In genomic region chr11:2268911-2269600, GRCh38 we compare ENCODE assay signal across 9 cellular contexts. TPM values are rescaled to one million over a fixed set of nuclear protein-coding genes. Genes with fewer than 3 reads are reported as not detected.
A peak's percentile ranks its signal among the peaks of the same experiment; 100 is the strongest.
DNase-seq lines count a peak whose midpoint lies in the region; ATAC-seq lines count a peak whose summit lies in the region.
"Had no signal": no experiment of that assay in that cellular context is flagged by ENCODE, and none has a peak within 500 bp of the region (broad histone marks: within the 10 kb centered on the region; RNA-seq: fewer than 3 reads in every experiment).

No MANE protein-coding gene starts in this region.

- H3K27ac ChIP-seq in GM23248, result no peak overlapping the region

- no peaks in the 10 kb centered on the region for H3K9me2 ChIP-seq in GM23248 (ENCODE audit: insufficient read depth)

- ATAC-seq in HG03378 (IDR thresholded peaks at IDR 0.05; ENCODE audit: unreplicated experiment) (no peak), HG03097 (IDR thresholded peaks at IDR 0.05; ENCODE audit: low FRiP score, unreplicated experiment) (no peak), HG02571 (IDR thresholded peaks at IDR 0.05; ENCODE audit: unreplicated experiment) (no peak)

- peak overlapping the region; percentile 46 for H3K4me3 ChIP-seq in GM23248

- WGBS in GM23248 (ENCODE audit: low coverage in 1 of 2, low lambda C conversion rate in 2 of 2, missing lambda C conversion rate in 2 of 2), 2 experiments, result 3 to 4% methylated on average over 37 to 57 of the region's 84 CpGs

- H2AFZ ChIP-seq in GM23248, result peak overlapping the region; percentile 65; the same call in 1 of the 2 replicates

- H3K79me2 ChIP-seq in GM23248 (ENCODE audit: insufficient read depth), result no peaks in the 10 kb centered on the region

- H3K9me3 ChIP-seq in GM23248 (ENCODE audit: low read depth), result no peaks in the 10 kb centered on the region

- H3K4me1 ChIP-seq in GM23248 (ENCODE audit: insufficient read depth), result no peaks in the 10 kb centered on the region

- H3K27me3 ChIP-seq in GM23248 (replicated peaks; ENCODE audit: insufficient read depth), result peaks cover 41% of the 10 kb centered on the region

- H3F3A ChIP-seq in GM23248 (ENCODE audit: insufficient read depth), result no peaks in the 10 kb centered on the region

- no peaks in the 10 kb centered on the region for H3K36me3 ChIP-seq in GM23248 (ENCODE audit: low read depth)

- no peaks in the 10 kb centered on the region for H4K20me1 ChIP-seq in GM23248 (ENCODE audit: insufficient read depth)

- DNase-seq in GM23248 (peak; percentile 45), SKM-1 treated with dmso at 0.1 percent for 144 hours (lab: John Stamatoyannopoulos, UW; ENCODE audit: unreplicated experiment) (peak; percentile 76), amniotic epithelial cell (ENCODE audit: low read depth) (peak; percentile 5), islet precursor cell (peak; percentile 63)
- peak; percentile 82 to 83 for DNase-seq in stimulated activated CD4-positive, alpha-beta T cell treated with anti-CD3 and anti-CD28 coated beads, Interleukin-1b, Interleukin-23, amount 100 ng/mL, for 4 hours (ENCODE audit: low read depth in 2 of 2)

- no peak overlapping the region for H3K9ac ChIP-seq in GM23248

- in situ Hi-C loops in GM23248 (cut with MboI), result no loop called here

- H3K4me2 ChIP-seq in GM23248 (ENCODE audit: unreplicated experiment), result peak overlapping the region; percentile 53

RNA-seq across cellular contexts. Expression of gene ASCL2, which starts 1.3 kb away (rescaled TPM):
- total RNA-seq in GM23248 (2014; rRNA removed; shearing (Covaris generic)), result not detected in 2 replicates
- not detected in 2 replicates for polyA plus RNA-seq in GM23248 (2016; fragmentation: Nextera tagmentation; extraction: Ambion mirVana)
- total RNA-seq: SK-MEL-5 had no signal

RNA-seq across cellular contexts. Expression of gene C11orf21, which starts 32.7 kb away (rescaled TPM):
- total RNA-seq in GM23248 (2014; rRNA removed; shearing (Covaris generic)), result not detected in 2 replicates
- polyA plus RNA-seq in GM23248 (2016; fragmentation: Nextera tagmentation; extraction: Ambion mirVana), result not detected in 2 replicates
- total RNA-seq: SK-MEL-5 had no signal

RNA-seq across cellular contexts. Expression of gene TSPAN32, which starts 32.8 kb away (rescaled TPM):
- not detected in 2 replicates for total RNA-seq in GM23248 (2014; rRNA removed; shearing (Covaris generic))
- polyA plus RNA-seq in GM23248 (2016; fragmentation: Nextera tagmentation; extraction: Ambion mirVana), result not detected in 2 replicates
- total RNA-seq: SK-MEL-5 had no signal

Comparison
In these comparisons a context has a peak if more than half of its experiments do, and no peak if none do; other contexts are left out.
1. DNase-seq: peak in every context shown above with its lines; median percentile 82 in stimulated activated CD4-positive, alpha-beta T cell treated with anti-CD3 and anti-CD28 coated beads, Interleukin-1b, Interleukin-23, amount 100 ng/mL, for 4 hours; 76 in SKM-1 treated with dmso at 0.1 percent for 144 hours; 63 in islet precursor cell; 45 in GM23248; 5 in amniotic epithelial cell.